Comparison of ENCODE assay signal across 10 cellular contexts in genomic region chr22:32803020-32803758, GRCh38. TPM values are rescaled to one million over a fixed set of nuclear protein-coding genes. Genes with fewer than 3 reads are reported as not detected.
DNase-seq lines count a peak whose midpoint lies in the region; ATAC-seq, FAIRE-seq and TF ChIP-seq lines count a peak whose summit lies in the region.
"Had no signal": no experiment of that assay in that cellular context is flagged by ENCODE, and none has a peak within 500 bp of the region (broad histone marks: within the 10 kb centered on the region; RNA-seq: fewer than 3 reads in every experiment).

No MANE protein-coding gene starts in this region.

- H3K36me3 ChIP-seq in HEK293 (ENCODE audit: control insufficient read depth in 2 of 2, insufficient read depth in 1 of 2, low read length in 2 of 2) = no peaks in the 10 kb centered on the region
- no peaks in the 10 kb centered on the region for H3K36me3 ChIP-seq in mammary epithelial cell (ENCODE audit: insufficient read depth, low read length)
- no peaks in the 10 kb centered on the region for H3K36me3 ChIP-seq in small intestine (ENCODE audit: control insufficient read depth in 2 of 2, insufficient read depth in 2 of 2, low read length in 2 of 2)
- H3K36me3 ChIP-seq: pancreas had no signal

- intact Hi-C loops in mammary epithelial cell (cut with micrococcal nuclease) = loop anchor here (1.0 to 10.0 kb wide), 6 partner anchors 20 to 400 kb away; partner anchors contain the start of genes FBXO7 and RTCB
- intact Hi-C loops in activated CD4-positive, alpha-beta T cell treated with anti-CD3 and anti-CD28 coated beads for 36 hours (cut with DNase I, micrococcal nuclease) = no loop called here

- peaks cover 4% of the 10 kb centered on the region for H3K4me1 Mint-ChIP-seq in T-helper 17 cell
- peaks cover 4% of the 10 kb centered on the region for H3K4me1 Mint-ChIP-seq in activated CD4-positive, alpha-beta T cell treated with anti-CD3 and anti-CD28 coated beads for 36 hours

- ATAC-seq in GM21390 (IDR thresholded peaks at IDR 0.05; ENCODE audit: unreplicated experiment) = no peak
- no peak for ATAC-seq in T-helper 17 cell
- ATAC-seq in activated CD4-positive, alpha-beta T cell treated with anti-CD3 and anti-CD28 coated beads for 36 hours = no peak

- no peak for FAIRE-seq in small intestine (lab: Jason Lieb, UNC)
- FAIRE-seq: GM18507, pancreas had no signal

- BruUV-seq in mammary epithelial cell (replicated peaks; lab: Mats Ljungman, UMichigan) = no TSS peak

- H3K9me3 Mint-ChIP-seq in activated CD4-positive, alpha-beta T cell treated with anti-CD3 and anti-CD28 coated beads for 36 hours (ENCODE audit: low read depth) = no peaks in the 10 kb centered on the region

- no peak for TF ChIP-seq CTCF in HEK293 (tag by site-specific recombination; IDR thresholded peaks at IDR 0.05)
- no peak for TF ChIP-seq CTCF in mammary epithelial cell (conservative IDR thresholded peaks at IDR 0.05 in 1 of 2, IDR thresholded peaks at IDR 0.05 in 1 of 2; ENCODE audit: extremely low read depth in 1 of 2, insufficient read depth in 1 of 2, low read depth in 1 of 2, low read length in 2 of 2)

- no peak overlapping the region for H3K4me3 Mint-ChIP-seq in T-helper 17 cell
- H3K4me3 Mint-ChIP-seq in activated CD4-positive, alpha-beta T cell treated with anti-CD3 and anti-CD28 coated beads for 36 hours = no peak overlapping the region

- CTCF ChIA-PET in HEK293 (lab: Yijun Ruan, JAX) = interaction anchor here (0.6 to 2.1 kb wide), 7 partner anchors 9 to 645 kb away, joined by 3 to 9 read pairs (median 3); no protein-coding TSS in a partner anchor
- CTCF ChIA-PET in mammary epithelial cell (lab: Charles Lee; ENCODE audit: low non-redundant PET) = interaction anchor here (0.7 kb wide), 2 partner anchors 18 to 24 kb away, joined by 3 to 19 read pairs; no protein-coding TSS in a partner anchor
- CTCF ChIA-PET in activated CD4-positive, alpha-beta T cell treated with anti-CD3 and anti-CD28 coated beads for 36 hours (lab: Charles Lee) = interaction anchor here (1.0 to 1.3 kb wide), 2 partner anchors 24 to 143 kb away, joined by 3 to 4 read pairs; no protein-coding TSS in a partner anchor

- peak overlapping the region; percentile 15; the same call in 1 of the 2 replicates for H3K4me3 ChIP-seq in HEK293 (ENCODE audit: low read depth, low read length)
- H3K4me3 ChIP-seq in mammary epithelial cell (replicated peaks in 1 of 3; ENCODE audit: insufficient read depth in 1 of 3, low read depth in 2 of 3, low read length in 3 of 3) = peak overlapping the region; percentile 61 to 89 (median 68)
- H3K4me3 ChIP-seq in skin epidermis = peak overlapping the region; percentile 48 to 74 (median 58)
- no peak overlapping the region for H3K4me3 ChIP-seq in small intestine (ENCODE audit: low read depth in 1 of 2, low read length in 2 of 2)

- dilution Hi-C loops in mammary epithelial cell (cut with HindIII; ENCODE audit: low sequenced_read_pairs) = no loop called here

- H3K27ac ChIP-seq in HEK293 (ENCODE audit: extremely low read depth, low read depth, low read length) (no peak overlapping the region; the same call in 1 of the 2 replicates), mammary epithelial cell (ENCODE audit: insufficient read depth, low read depth, low read length) (peak overlapping the region; percentile 41), skin epidermis (peak overlapping the region in 12 of 21 experiments; percentile 11 to 82 (median 73)), small intestine (ENCODE audit: low read depth in 1 of 2, low read length in 1 of 2) (peak overlapping the region in 1 of 2 donors; percentile 63)
- H3K27ac ChIP-seq: pancreas had no signal

- DNase-seq in mammary epithelial cell (peak; percentile 68), kidney glomerular epithelial cell (lab: John Stamatoyannopoulos, UW) (peak; percentile 82), T-helper 17 cell (no peak), small intestine (no peak)
- no peak for DNase-seq in activated CD4-positive, alpha-beta T cell treated with anti-CD3 and anti-CD28 coated beads for 36 hours
- DNase-seq: pancreas had no signal

- H2AFZ ChIP-seq in mammary epithelial cell (ENCODE audit: low read depth, low read length) = no peak overlapping the region

- H3K4me2 ChIP-seq in mammary epithelial cell (ENCODE audit: insufficient read depth, low read depth, low read length) = peak overlapping the region; percentile 70

- peaks cover 4% of the 10 kb centered on the region for H4K20me1 ChIP-seq in mammary epithelial cell (ENCODE audit: insufficient read depth, low read length)

- no peaks in the 10 kb centered on the region for H3K9me3 ChIP-seq in HEK293 (ENCODE audit: control insufficient read depth, insufficient read depth, low read depth, low read length)
- no peaks in the 10 kb centered on the region for H3K9me3 ChIP-seq in mammary epithelial cell (replicated peaks; ENCODE audit: insufficient read depth, low read length)
- no peaks in the 10 kb centered on the region for H3K9me3 ChIP-seq in T-helper 17 cell (ENCODE audit: control insufficient read depth, low read length, poor library complexity, severe bottlenecking)
- no peaks in the 10 kb centered on the region for H3K9me3 ChIP-seq in small intestine (ENCODE audit: control insufficient read depth, low read depth)
- H3K9me3 ChIP-seq: pancreas had no signal

- H3K36me3 Mint-ChIP-seq in T-helper 17 cell (ENCODE audit: low read depth) = peaks cover 3% of the 10 kb centered on the region
- H3K36me3 Mint-ChIP-seq in activated CD4-positive, alpha-beta T cell treated with anti-CD3 and anti-CD28 coated beads for 36 hours (ENCODE audit: low read depth) = no peaks in the 10 kb centered on the region

- H3K27me3 Mint-ChIP-seq in T-helper 17 cell = peaks cover 82% of the 10 kb centered on the region
- H3K27me3 Mint-ChIP-seq in activated CD4-positive, alpha-beta T cell treated with anti-CD3 and anti-CD28 coated beads for 36 hours = peaks cover 49% of the 10 kb centered on the region

- 0% methylated on average over 6 of the region's 9 CpGs for WGBS in mammary epithelial cell (ENCODE audit: low coverage, missing lambda C conversion rate)
- WGBS in small intestine, 3 donors = 35 to 55% (median 55%) methylated on average over 9 of the region's 9 CpGs

- H3K9ac ChIP-seq in mammary epithelial cell (ENCODE audit: insufficient read depth, low read length) = peak overlapping the region; percentile 59

- H3K4me1 ChIP-seq in HEK293 (ENCODE audit: control insufficient read depth, insufficient read depth, low read length) (peaks cover 18% of the 10 kb centered on the region), mammary epithelial cell (ENCODE audit: insufficient read depth, low read length) (peaks cover 21% of the 10 kb centered on the region), small intestine (ENCODE audit: control insufficient read depth in 2 of 2, insufficient read depth in 1 of 2, low read depth in 1 of 2, low read length in 1 of 2) (no peaks in the 10 kb centered on the region)

- no peak overlapping the region for H3K27ac Mint-ChIP-seq in T-helper 17 cell
- no peak overlapping the region for H3K27ac Mint-ChIP-seq in activated CD4-positive, alpha-beta T cell treated with anti-CD3 and anti-CD28 coated beads for 36 hours

- H3K27me3 ChIP-seq in mammary epithelial cell (ENCODE audit: insufficient read depth, low read length) (no peaks in the 10 kb centered on the region), small intestine (ENCODE audit: control insufficient read depth in 2 of 2, insufficient read depth in 2 of 2, low read length in 2 of 2) (peaks cover 0 to 8% of the 10 kb centered on the region in 2 donors)

- peaks cover 60% of the 10 kb centered on the region for H3K79me2 ChIP-seq in mammary epithelial cell (ENCODE audit: insufficient read depth, low read length)

- POLR2A ChIA-PET in HEK293 (lab: Yijun Ruan, JAX) = interaction anchor here (0.7 to 0.8 kb wide), 2 partner anchors 10 to 21 kb away, joined by 5 to 6 read pairs; no protein-coding TSS in a partner anchor
- POLR2A ChIA-PET in activated CD4-positive, alpha-beta T cell treated with anti-CD3 and anti-CD28 coated beads for 36 hours (lab: Charles Lee) = no interaction called here

- in situ Hi-C loops in mammary epithelial cell (cut with MboI; ENCODE audit: low sequenced_read_pairs in 2 of 2) = no loop called here

TF ChIP-seq in HEK293, 187 proteins besides CTCF, POLR2A, EP300 and RAD21 (continues in another document):
- TF ChIP-seq KLF1 (tag by site-specific recombination; IDR thresholded peaks at IDR 0.05) (peak; percentile 92), ZBTB48 (tag by site-specific recombination; IDR thresholded peaks at IDR 0.05) (peak; percentile 51; the same call in 1 of the 2 replicates), OVOL3 (tag by site-specific recombination; IDR thresholded peaks at IDR 0.05) (no peak), GLIS1 (tag by site-specific recombination; IDR thresholded peaks at IDR 0.05) (peak; percentile 93), ZNF112 (tag by site-specific recombination; IDR thresholded peaks at IDR 0.05) (no peak), IKZF3 (tag by site-specific recombination; IDR thresholded peaks at IDR 0.05) (0 out of 2 replicates have a peak, but pooled peaks have one; percentile 37), ZNF341 (tag by site-specific recombination; IDR thresholded peaks at IDR 0.05; ENCODE audit: low read depth) (peak; percentile 61), ZNF274 (IDR thresholded peaks at IDR 0.05; ENCODE audit: low read length) (no peak), ZNF274 (tag by site-specific recombination; IDR thresholded peaks at IDR 0.05; ENCODE audit: borderline replicate concordance) (no peak), ZFP3 (tag by site-specific recombination; IDR thresholded peaks at IDR 0.05; ENCODE audit: low read depth) (no peak), ZNF223 (tag by site-specific recombination; IDR thresholded peaks at IDR 0.05) (0 out of 2 replicates have a peak, but pooled peaks have one; percentile 6)

RNA-seq across cellular contexts. Expression of gene TIMP3, which starts 1.7 kb away (rescaled TPM):
- total RNA-seq in mammary epithelial cell = 100 to 1,000 TPM; 118 to 521 TPM
- polyA plus RNA-seq in mammary epithelial cell = 105 TPM
- 154 TPM for polyA minus RNA-seq in mammary epithelial cell
- total RNA-seq in T-helper 17 cell = under 1 TPM in 1 of 2 donors, not detected in 1; 0.26 TPM
- total RNA-seq in activated CD4-positive, alpha-beta T cell treated with anti-CD3 and anti-CD28 coated beads for 36 hours = not detected
- 100 to 1,000 TPM in 1 of 3 donors, 1 to 10 TPM in 2; 1.8 to 118 (median 5.1) TPM for polyA plus RNA-seq in small intestine

Comparison
In these comparisons a context has a peak if more than half of its experiments do, and no peak if none do; other contexts are left out.
1. H3K4me3 ChIP-seq: peak in HEK293 (single experiment), mammary epithelial cell (3 of 3) and skin epidermis (7 of 7); none in small intestine (0 of 2).
2. DNase-seq: peak in mammary epithelial cell (single experiment) and kidney glomerular epithelial cell (single experiment); none in T-helper 17 cell (0 of 3), activated CD4-positive, alpha-beta T cell treated with anti-CD3 and anti-CD28 coated beads for 36 hours (single experiment) and small intestine (single experiment).
3. RNA of gene TIMP3, which starts 1.7 kb away (total RNA-seq): 118 to 521 TPM in mammary epithelial cell; 0.26 TPM in T-helper 17 cell and not detected in activated CD4-positive, alpha-beta T cell treated with anti-CD3 and anti-CD28 coated beads for 36 hours; every median in the first group is over 10 times any median in the second.